ENCODE assay signal across 2 cellular contexts in the genomic region with DNA sequence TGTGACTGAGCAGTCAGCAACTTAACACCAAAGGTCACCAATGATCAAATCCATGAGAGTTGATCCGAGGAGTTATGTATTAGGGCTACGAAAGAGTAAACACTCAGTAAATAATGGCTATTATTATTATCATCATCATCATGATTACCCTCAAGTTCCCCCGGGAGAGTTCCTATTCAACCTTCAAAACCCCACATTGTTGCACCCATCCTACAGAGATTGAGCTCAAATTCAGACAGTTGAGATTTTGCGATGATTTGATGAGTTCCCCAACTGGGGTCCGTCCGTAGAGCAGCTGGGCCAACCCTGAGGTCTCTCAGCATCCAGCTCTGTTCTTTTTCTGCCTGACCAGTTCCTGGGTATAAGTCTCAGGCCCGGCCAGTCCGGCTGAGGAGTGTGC.
TF ChIP-seq lines count a peak whose summit lies in the region.

No MANE protein-coding gene starts in this region.

TF ChIP-seq in HEK293, 187 proteins besides CTCF, POLR2A, EP300 and RAD21:
- peak; percentile 82 for TF ChIP-seq ZFP3 (tag by site-specific recombination; IDR thresholded peaks at IDR 0.05; ENCODE audit: low read depth)
TF ChIP-seq in HEK293: peak in this region for 1; not testable (repeated sequence) for 186.

TF ChIP-seq in SK-N-SH treated with all-trans-retinoic acid at 6 μM for 48 hours, 23 proteins besides CTCF, POLR2A, EP300 and RAD21:
- TF ChIP-seq ZFP3 (CRISPR knock-in tag; IDR thresholded peaks at IDR 0.05), result peak; percentile 98
